1 cellular context compared by ENCODE assay signal in genomic region chr16:88426018-88426417, GRCh38.
TF ChIP-seq lines count a peak whose summit lies in the region.

No MANE protein-coding gene starts in this region.

TF ChIP-seq in H1, 55 proteins besides CTCF, POLR2A, EP300 and RAD21:
- TF ChIP-seq CHD2 (IDR thresholded peaks at IDR 0.05; ENCODE audit: low read length), result no peak
- TF ChIP-seq GABPA (IDR thresholded peaks at IDR 0.05; ENCODE audit: borderline replicate concordance, insufficient read depth, low read length), result no peak
- TF ChIP-seq RNF2 (IDR thresholded peaks at IDR 0.05; ENCODE audit: borderline replicate concordance, low read depth, low read length, missing control alignments, poor library complexity, severe bottlenecking), result no peak
- TF ChIP-seq YY1 (IDR thresholded peaks at IDR 0.05; ENCODE audit: low read depth, low read length), result no peak
- TF ChIP-seq CBX8 (IDR thresholded peaks at IDR 0.05; ENCODE audit: borderline replicate concordance, low read depth, low read length), result no peak
- TF ChIP-seq TBP (IDR thresholded peaks at IDR 0.05; ENCODE audit: low read depth, low read length), result no peak
- no peak for TF ChIP-seq SIRT6 (IDR thresholded peaks at IDR 0.05; ENCODE audit: low read length)
- no peak for TF ChIP-seq SAP30 (IDR thresholded peaks at IDR 0.05; ENCODE audit: insufficient read depth, insufficient replicate concordance, low read length)
- TF ChIP-seq CREB1 (IDR thresholded peaks at IDR 0.05), result no peak
- TF ChIP-seq NRF1 (IDR thresholded peaks at IDR 0.05; ENCODE audit: low read depth, low read length), result no peak
- TF ChIP-seq SRF (IDR thresholded peaks at IDR 0.05; ENCODE audit: low read depth, low read length), result no peak
- no peak for TF ChIP-seq EGR1 (IDR thresholded peaks at IDR 0.05; ENCODE audit: borderline replicate concordance, low read depth, low read length)
- no peak for TF ChIP-seq JUND (IDR thresholded peaks at IDR 0.05; ENCODE audit: low read length)
- no peak for TF ChIP-seq BCL11A (IDR thresholded peaks at IDR 0.05; ENCODE audit: low read depth in 2 of 2, low read length in 2 of 2)
- TF ChIP-seq E2F6 (IDR thresholded peaks at IDR 0.05), result no peak
- TF ChIP-seq JUN (IDR thresholded peaks at IDR 0.05; ENCODE audit: low read depth, low read length), result no peak
- TF ChIP-seq KDM5A (IDR thresholded peaks at IDR 0.05; ENCODE audit: low read length), result no peak
- no peak for TF ChIP-seq GTF2F1 (IDR thresholded peaks at IDR 0.05; ENCODE audit: borderline replicate concordance, low read depth, low read length)
- TF ChIP-seq MAX (IDR thresholded peaks at IDR 0.05), result no peak
TF ChIP-seq in H1: peak in this region for 0.
